In the genomic region with DNA sequence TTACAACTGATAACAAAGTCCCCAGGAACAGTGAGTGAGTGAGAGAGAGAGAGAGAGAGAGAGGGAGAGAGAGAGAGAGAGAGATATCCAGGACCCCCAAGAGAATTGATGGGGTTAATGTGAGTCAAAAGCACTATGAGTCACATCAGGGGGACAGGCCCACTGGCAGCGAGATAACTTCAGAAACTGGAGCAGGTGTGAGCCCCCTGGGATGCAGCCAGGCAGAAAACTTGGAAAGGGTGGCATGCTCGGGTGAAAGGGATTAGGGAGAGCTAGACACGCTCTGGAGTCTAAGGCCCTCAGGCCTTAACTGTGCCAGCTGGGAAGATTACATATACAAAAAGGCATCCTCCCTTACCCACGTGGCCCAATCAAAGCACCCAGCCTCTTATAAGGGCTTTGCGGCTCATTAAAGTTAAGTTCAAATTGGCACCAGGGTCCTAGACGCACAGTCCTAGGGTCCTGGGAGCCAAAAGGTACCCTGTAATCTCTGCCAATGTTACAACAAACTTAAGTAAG, we compare ENCODE assay signal across 1 cellular context.
TF ChIP-seq lines count a peak whose summit lies in the region.

No MANE protein-coding gene starts in this region.

TF ChIP-seq in GM12878, 131 proteins besides CTCF, POLR2A, EP300 and RAD21 (continued from another document):
- TF ChIP-seq, protein P1, sequence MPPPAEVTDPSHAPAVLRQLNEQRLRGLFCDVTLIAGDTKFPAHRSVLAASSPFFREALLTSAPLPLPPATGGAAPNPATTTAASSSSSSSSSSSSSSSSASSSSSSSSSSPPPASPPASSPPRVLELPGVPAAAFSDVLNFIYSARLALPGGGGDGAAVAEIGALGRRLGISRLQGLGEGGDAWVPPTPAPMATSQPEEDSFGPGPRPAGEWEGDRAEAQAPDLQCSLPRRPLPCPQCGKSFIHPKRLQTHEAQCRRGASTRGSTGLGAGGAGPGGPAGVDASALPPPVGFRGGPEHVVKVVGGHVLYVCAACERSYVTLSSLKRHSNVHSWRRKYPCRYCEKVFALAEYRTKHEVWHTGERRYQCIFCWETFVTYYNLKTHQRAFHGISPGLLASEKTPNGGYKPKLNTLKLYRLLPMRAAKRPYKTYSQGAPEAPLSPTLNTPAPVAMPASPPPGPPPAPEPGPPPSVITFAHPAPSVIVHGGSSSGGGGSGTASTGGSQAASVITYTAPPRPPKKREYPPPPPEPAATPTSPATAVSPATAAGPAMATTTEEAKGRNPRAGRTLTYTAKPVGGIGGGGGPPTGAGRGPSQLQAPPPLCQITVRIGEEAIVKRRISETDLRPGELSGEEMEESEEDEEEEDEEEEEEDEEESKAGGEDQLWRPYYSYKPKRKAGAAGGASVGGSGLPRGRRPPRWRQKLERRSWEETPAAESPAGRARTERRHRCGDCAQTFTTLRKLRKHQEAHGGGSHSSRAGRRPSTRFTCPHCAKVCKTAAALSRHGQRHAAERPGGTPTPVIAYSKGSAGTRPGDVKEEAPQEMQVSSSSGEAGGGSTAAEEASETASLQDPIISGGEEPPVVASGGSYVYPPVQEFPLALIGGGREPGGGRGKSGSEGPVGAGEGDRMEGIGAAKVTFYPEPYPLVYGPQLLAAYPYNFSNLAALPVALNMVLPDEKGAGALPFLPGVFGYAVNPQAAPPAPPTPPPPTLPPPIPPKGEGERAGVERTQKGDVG (CRISPR knock-in tag; IDR thresholded peaks at IDR 0.05), result no peak
- TF ChIP-seq IKZF1 (conservative IDR thresholded peaks at IDR 0.05), result no peak
- TF ChIP-seq EED (IDR thresholded peaks at IDR 0.05; ENCODE audit: low read depth), result no peak
- TF ChIP-seq, protein P2, sequence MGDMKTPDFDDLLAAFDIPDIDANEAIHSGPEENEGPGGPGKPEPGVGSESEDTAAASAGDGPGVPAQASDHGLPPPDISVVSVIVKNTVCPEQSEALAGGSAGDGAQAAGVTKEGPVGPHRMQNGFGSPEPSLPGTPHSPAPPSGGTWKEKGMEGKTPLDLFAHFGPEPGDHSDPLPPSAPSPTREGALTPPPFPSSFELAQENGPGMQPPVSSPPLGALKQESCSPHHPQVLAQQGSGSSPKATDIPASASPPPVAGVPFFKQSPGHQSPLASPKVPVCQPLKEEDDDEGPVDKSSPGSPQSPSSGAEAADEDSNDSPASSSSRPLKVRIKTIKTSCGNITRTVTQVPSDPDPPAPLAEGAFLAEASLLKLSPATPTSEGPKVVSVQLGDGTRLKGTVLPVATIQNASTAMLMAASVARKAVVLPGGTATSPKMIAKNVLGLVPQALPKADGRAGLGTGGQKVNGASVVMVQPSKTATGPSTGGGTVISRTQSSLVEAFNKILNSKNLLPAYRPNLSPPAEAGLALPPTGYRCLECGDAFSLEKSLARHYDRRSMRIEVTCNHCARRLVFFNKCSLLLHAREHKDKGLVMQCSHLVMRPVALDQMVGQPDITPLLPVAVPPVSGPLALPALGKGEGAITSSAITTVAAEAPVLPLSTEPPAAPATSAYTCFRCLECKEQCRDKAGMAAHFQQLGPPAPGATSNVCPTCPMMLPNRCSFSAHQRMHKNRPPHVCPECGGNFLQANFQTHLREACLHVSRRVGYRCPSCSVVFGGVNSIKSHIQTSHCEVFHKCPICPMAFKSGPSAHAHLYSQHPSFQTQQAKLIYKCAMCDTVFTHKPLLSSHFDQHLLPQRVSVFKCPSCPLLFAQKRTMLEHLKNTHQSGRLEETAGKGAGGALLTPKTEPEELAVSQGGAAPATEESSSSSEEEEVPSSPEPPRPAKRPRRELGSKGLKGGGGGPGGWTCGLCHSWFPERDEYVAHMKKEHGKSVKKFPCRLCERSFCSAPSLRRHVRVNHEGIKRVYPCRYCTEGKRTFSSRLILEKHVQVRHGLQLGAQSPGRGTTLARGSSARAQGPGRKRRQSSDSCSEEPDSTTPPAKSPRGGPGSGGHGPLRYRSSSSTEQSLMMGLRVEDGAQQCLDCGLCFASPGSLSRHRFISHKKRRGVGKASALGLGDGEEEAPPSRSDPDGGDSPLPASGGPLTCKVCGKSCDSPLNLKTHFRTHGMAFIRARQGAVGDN (IDR thresholded peaks at IDR 0.05), result no peak
- no peak for TF ChIP-seq GABPA (IDR thresholded peaks at IDR 0.05; ENCODE audit: low read depth)
- TF ChIP-seq, protein P3, sequence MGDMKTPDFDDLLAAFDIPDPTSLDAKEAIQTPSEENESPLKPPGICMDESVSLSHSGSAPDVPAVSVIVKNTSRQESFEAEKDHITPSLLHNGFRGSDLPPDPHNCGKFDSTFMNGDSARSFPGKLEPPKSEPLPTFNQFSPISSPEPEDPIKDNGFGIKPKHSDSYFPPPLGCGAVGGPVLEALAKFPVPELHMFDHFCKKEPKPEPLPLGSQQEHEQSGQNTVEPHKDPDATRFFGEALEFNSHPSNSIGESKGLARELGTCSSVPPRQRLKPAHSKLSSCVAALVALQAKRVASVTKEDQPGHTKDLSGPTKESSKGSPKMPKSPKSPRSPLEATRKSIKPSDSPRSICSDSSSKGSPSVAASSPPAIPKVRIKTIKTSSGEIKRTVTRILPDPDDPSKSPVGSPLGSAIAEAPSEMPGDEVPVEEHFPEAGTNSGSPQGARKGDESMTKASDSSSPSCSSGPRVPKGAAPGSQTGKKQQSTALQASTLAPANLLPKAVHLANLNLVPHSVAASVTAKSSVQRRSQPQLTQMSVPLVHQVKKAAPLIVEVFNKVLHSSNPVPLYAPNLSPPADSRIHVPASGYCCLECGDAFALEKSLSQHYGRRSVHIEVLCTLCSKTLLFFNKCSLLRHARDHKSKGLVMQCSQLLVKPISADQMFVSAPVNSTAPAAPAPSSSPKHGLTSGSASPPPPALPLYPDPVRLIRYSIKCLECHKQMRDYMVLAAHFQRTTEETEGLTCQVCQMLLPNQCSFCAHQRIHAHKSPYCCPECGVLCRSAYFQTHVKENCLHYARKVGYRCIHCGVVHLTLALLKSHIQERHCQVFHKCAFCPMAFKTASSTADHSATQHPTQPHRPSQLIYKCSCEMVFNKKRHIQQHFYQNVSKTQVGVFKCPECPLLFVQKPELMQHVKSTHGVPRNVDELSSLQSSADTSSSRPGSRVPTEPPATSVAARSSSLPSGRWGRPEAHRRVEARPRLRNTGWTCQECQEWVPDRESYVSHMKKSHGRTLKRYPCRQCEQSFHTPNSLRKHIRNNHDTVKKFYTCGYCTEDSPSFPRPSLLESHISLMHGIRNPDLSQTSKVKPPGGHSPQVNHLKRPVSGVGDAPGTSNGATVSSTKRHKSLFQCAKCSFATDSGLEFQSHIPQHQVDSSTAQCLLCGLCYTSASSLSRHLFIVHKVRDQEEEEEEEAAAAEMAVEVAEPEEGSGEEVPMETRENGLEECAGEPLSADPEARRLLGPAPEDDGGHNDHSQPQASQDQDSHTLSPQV (IDR thresholded peaks at IDR 0.05), result no peak
- TF ChIP-seq, protein P4, sequence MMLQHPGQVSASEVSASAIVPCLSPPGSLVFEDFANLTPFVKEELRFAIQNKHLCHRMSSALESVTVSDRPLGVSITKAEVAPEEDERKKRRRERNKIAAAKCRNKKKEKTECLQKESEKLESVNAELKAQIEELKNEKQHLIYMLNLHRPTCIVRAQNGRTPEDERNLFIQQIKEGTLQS (IDR thresholded peaks at IDR 0.05; ENCODE audit: borderline replicate concordance, extremely low read depth, low read depth, low read length), result no peak
- TF ChIP-seq WRNIP1 (IDR thresholded peaks at IDR 0.05; ENCODE audit: borderline replicate concordance, low read depth, low read length), result no peak
- TF ChIP-seq, protein P5, sequence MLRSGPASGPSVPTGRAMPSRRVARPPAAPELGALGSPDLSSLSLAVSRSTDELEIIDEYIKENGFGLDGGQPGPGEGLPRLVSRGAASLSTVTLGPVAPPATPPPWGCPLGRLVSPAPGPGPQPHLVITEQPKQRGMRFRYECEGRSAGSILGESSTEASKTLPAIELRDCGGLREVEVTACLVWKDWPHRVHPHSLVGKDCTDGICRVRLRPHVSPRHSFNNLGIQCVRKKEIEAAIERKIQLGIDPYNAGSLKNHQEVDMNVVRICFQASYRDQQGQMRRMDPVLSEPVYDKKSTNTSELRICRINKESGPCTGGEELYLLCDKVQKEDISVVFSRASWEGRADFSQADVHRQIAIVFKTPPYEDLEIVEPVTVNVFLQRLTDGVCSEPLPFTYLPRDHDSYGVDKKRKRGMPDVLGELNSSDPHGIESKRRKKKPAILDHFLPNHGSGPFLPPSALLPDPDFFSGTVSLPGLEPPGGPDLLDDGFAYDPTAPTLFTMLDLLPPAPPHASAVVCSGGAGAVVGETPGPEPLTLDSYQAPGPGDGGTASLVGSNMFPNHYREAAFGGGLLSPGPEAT (IDR thresholded peaks at IDR 0.05; ENCODE audit: low read depth), result no peak
- TF ChIP-seq NR2F1 (conservative IDR thresholded peaks at IDR 0.05), result 0 out of 2 replicates have a peak, but pooled peaks have one; percentile 20
- TF ChIP-seq SIX5 (IDR thresholded peaks at IDR 0.05; ENCODE audit: low read depth, low read length, severe bottlenecking), result no peak
- TF ChIP-seq BRCA1 (IDR thresholded peaks at IDR 0.05; ENCODE audit: low read depth, low read length), result no peak
- TF ChIP-seq IKZF2 (IDR thresholded peaks at IDR 0.05), result peak; percentile 21 to 27; a peak in 2 of 4 replicates
- TF ChIP-seq ASH2L (IDR thresholded peaks at IDR 0.05; ENCODE audit: borderline replicate concordance, low read depth), result no peak
- TF ChIP-seq, protein P6, sequence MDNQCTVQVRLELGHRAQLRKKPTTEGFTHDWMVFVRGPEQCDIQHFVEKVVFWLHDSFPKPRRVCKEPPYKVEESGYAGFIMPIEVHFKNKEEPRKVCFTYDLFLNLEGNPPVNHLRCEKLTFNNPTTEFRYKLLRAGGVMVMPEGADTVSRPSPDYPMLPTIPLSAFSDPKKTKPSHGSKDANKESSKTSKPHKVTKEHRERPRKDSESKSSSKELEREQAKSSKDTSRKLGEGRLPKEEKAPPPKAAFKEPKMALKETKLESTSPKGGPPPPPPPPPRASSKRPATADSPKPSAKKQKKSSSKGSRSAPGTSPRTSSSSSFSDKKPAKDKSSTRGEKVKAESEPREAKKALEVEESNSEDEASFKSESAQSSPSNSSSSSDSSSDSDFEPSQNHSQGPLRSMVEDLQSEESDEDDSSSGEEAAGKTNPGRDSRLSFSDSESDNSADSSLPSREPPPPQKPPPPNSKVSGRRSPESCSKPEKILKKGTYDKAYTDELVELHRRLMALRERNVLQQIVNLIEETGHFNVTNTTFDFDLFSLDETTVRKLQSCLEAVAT (IDR thresholded peaks at IDR 0.05), result no peak
- TF ChIP-seq PML (IDR thresholded peaks at IDR 0.05; ENCODE audit: low read length), result no peak
- TF ChIP-seq TCF3 (IDR thresholded peaks at IDR 0.05; ENCODE audit: borderline replicate concordance, insufficient read depth, low read depth, low read length), result no peak
- TF ChIP-seq POU2F2 (IDR thresholded peaks at IDR 0.05; ENCODE audit: borderline replicate concordance, low read depth, low read length), result no peak
- no peak for TF ChIP-seq PAX8 (IDR thresholded peaks at IDR 0.05)
- TF ChIP-seq, protein P7, sequence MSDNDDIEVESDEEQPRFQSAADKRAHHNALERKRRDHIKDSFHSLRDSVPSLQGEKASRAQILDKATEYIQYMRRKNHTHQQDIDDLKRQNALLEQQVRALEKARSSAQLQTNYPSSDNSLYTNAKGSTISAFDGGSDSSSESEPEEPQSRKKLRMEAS (IDR thresholded peaks at IDR 0.05; ENCODE audit: low read depth, low read length), result no peak
- no peak for TF ChIP-seq SRF (IDR thresholded peaks at IDR 0.05; ENCODE audit: low read depth in 2 of 2, low read length in 2 of 2)
- TF ChIP-seq KDM1A (IDR thresholded peaks at IDR 0.05; ENCODE audit: borderline replicate concordance), result no peak
- no peak for TF ChIP-seq CREB1 (IDR thresholded peaks at IDR 0.05; ENCODE audit: low read depth)
- no peak for TF ChIP-seq BACH1 (IDR thresholded peaks at IDR 0.05; ENCODE audit: borderline replicate concordance)
